Comparison of ENCODE assay signal across 12 cellular contexts in the genomic region with DNA sequence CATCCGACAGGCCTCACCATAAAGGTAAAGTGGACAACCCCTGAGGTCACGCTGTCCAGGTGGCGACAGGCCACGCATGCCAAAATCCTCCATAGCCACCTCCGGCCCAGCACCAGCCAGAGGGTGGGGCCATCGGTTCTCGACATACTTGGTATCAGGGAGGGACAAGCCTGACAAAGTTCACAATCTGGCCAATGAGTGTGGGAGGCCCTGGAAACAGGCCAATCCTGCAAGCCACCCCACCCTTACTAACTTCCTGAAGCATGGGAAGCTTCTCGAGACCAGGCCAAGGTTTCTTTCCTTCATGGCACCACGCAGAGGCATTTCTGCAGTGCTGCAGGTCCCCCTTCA.
A peak's percentile ranks its signal among the peaks of the same experiment; 100 is the strongest.
DNase-seq lines count a peak whose midpoint lies in the region; ATAC-seq and TF ChIP-seq lines count a peak whose summit lies in the region.
"Had no signal": no experiment of that assay in that cellular context is flagged by ENCODE, and none has a peak within 500 bp of the region (broad histone marks: within the 10 kb centered on the region; RNA-seq: fewer than 3 reads in every experiment).

No MANE protein-coding gene starts in this region.

- peaks cover 25% of the 10 kb centered on the region for H3K36me3 Mint-ChIP-seq in activated T-cell treated with anti-CD3 and anti-CD28 coated beads, Interleukin-2, amount 50 U/mL, for 24 hours (ENCODE audit: low read depth)

- H3K4me3 ChIP-seq in IMR-90 (ENCODE audit: insufficient read depth, low read depth, low read length) (no peak overlapping the region), lower lobe of right lung (no peak overlapping the region)

- H3K27me3 ChIP-seq in IMR-90 (ENCODE audit: control insufficient read depth, insufficient read depth, low read length) (no peaks in the 10 kb centered on the region), lower lobe of right lung (ENCODE audit: low read depth) (no peaks in the 10 kb centered on the region)

- no peak overlapping the region for H2BK20ac ChIP-seq in IMR-90 (ENCODE audit: low read depth, low read length)

- TF ChIP-seq POLR2A in IMR-90 (IDR thresholded peaks at IDR 0.05; ENCODE audit: low read depth, low read length): no peak

- WGBS in IMR-90 (ENCODE audit: extremely low coverage in 2 of 2, insufficient read length in 1 of 2), 2 experiments: 82% methylated on average over 3 of the region's 9 CpGs; no CpG with 5 or more reads in 1 of the 2 experiments

- intact Hi-C loops in IMR-90 (cut with micrococcal nuclease): loop anchor here (1.0 kb wide), 1 partner anchor 315 kb away; no protein-coding TSS in a partner anchor
- intact Hi-C loops in lower lobe of right lung (cut with DNase I): no loop called here

- no peak overlapping the region for H3K4me3 Mint-ChIP-seq in activated T-cell treated with anti-CD3 and anti-CD28 coated beads, Interleukin-2, amount 50 U/mL, for 24 hours
- H3K4me3 Mint-ChIP-seq: H9 had no signal

- H3K56ac ChIP-seq in IMR-90 (ENCODE audit: extremely low read depth, insufficient read depth, low read length): no peak overlapping the region

- TF ChIP-seq RAD21 in IMR-90 (IDR thresholded peaks at IDR 0.05; ENCODE audit: low read length): no peak

- peak; percentile 5; the same call in 1 of the 2 replicates for ATAC-seq in IMR-90 (ENCODE audit: low read depth)
- peak in 1 of 2 donors; percentile 65 for ATAC-seq in lower lobe of right lung
- no peak for ATAC-seq in HG03442 (IDR thresholded peaks at IDR 0.05; ENCODE audit: unreplicated experiment)

- no peak overlapping the region for H3K27ac Mint-ChIP-seq in activated T-cell treated with anti-CD3 and anti-CD28 coated beads, Interleukin-2, amount 50 U/mL, for 24 hours

- in situ Hi-C loops in IMR-90 (cut with MboI; ENCODE audit: low sequenced_read_pairs): no loop called here

- dilution Hi-C loops in IMR-90 (cut with HindIII; ENCODE audit: low sequenced_read_pairs, unreplicated experiment): no loop called here

- H3K36me3 ChIP-seq in IMR-90 (ENCODE audit: control insufficient read depth, insufficient read depth, low read length) (no peaks in the 10 kb centered on the region; the same call in 1 of the 2 replicates), lower lobe of right lung (peaks cover 9% of the 10 kb centered on the region)

- H2AK9ac ChIP-seq in IMR-90 (replicated peaks; ENCODE audit: low read depth, low read length, poor library complexity): peak overlapping the region; percentile 23

- H4K5ac ChIP-seq in IMR-90 (ENCODE audit: low read depth, low read length): 0 out of 2 replicates have a peak overlapping the region, but pooled peaks have one; percentile 5

- POLR2A ChIA-PET in IMR-90 (lab: Charles Lee; ENCODE audit: unreplicated experiment) (no interaction called here), HEK293T (lab: Yijun Ruan, JAX) (no interaction called here)

- H3K4me1 ChIP-seq in IMR-90 (ENCODE audit: control insufficient read depth, insufficient read depth, low read length) (peaks cover 9% of the 10 kb centered on the region), lower lobe of right lung (no peaks in the 10 kb centered on the region)

- peaks cover 13% of the 10 kb centered on the region for H3K4me1 Mint-ChIP-seq in activated T-cell treated with anti-CD3 and anti-CD28 coated beads, Interleukin-2, amount 50 U/mL, for 24 hours (ENCODE audit: low read depth)

- no peak overlapping the region for H4K8ac ChIP-seq in IMR-90 (ENCODE audit: low read depth in 2 of 2, low read length in 2 of 2)

- peak overlapping the region; percentile 31 for H2BK5ac ChIP-seq in IMR-90 (ENCODE audit: low read depth, low read length, poor library complexity, severe bottlenecking)

- H3K23ac ChIP-seq in IMR-90 (ENCODE audit: low read depth, low read length): no peak overlapping the region

- H3K18ac ChIP-seq in IMR-90 (ENCODE audit: low read depth, low read length): peak overlapping the region; percentile 7; the same call in 1 of the 2 replicates

- no peak overlapping the region; the same call in 1 of the 2 replicates for H4K91ac ChIP-seq in IMR-90 (ENCODE audit: insufficient read depth, low read depth, low read length)

- H2BK120ac ChIP-seq in IMR-90 (ENCODE audit: low read depth, low read length): no peak overlapping the region

- H3K27ac ChIP-seq in IMR-90 (ENCODE audit: insufficient read depth, low read length) (peak overlapping the region; percentile 47), lower lobe of right lung (no peak overlapping the region)

- H3K9me3 ChIP-seq in IMR-90 (ENCODE audit: control insufficient read depth, insufficient read depth, low read length): no peaks in the 10 kb centered on the region; the same call in 1 of the 2 replicates
- H3K9me3 ChIP-seq in lower lobe of right lung: no peaks in the 10 kb centered on the region

- 0 out of 2 replicates have a peak, but pooled peaks cover 2% of the 10 kb centered on the region for H3K9me1 ChIP-seq in IMR-90 (ENCODE audit: insufficient read depth, low read length)

- no peaks in the 10 kb centered on the region; the same call in 1 of the 2 replicates for H4K20me1 ChIP-seq in IMR-90 (ENCODE audit: insufficient read depth, low read length)

- peak; percentile 47 for DNase-seq in AG20443 (ENCODE audit: low spot score)
- DNase-seq in IMR-90: no peak
- peak; percentile 4 for DNase-seq in cerebellar cortex (ENCODE audit: low spot score)
- DNase-seq in lower lobe of right lung: peak; percentile 49
- no peak for DNase-seq in KG1 (lab: John Stamatoyannopoulos, UW)
- DNase-seq in HEK293T (ENCODE audit: extremely low spot score): no peak
- DNase-seq in activated T-cell treated with anti-CD3 and anti-CD28 coated beads, Interleukin-2, amount 50 U/mL, for 24 hours: no peak
- DNase-seq: effector CD4-positive, alpha-beta T cell; glutamatergic neuron; NCI-H2029 treated with DMSO at 0.1 percent for 48 hours had no signal

- peak overlapping the region; percentile 52; the same call in 1 of the 2 replicates for H3K14ac ChIP-seq in IMR-90 (replicated peaks; ENCODE audit: low read depth, low read length)

- no peak overlapping the region; the same call in 1 of the 2 replicates for H3K4me2 ChIP-seq in IMR-90 (ENCODE audit: low read depth, low read length)

- H3K79me1 ChIP-seq in IMR-90 (ENCODE audit: low read depth in 1 of 2, low read length in 2 of 2): no peaks in the 10 kb centered on the region

- peak overlapping the region; percentile 13; the same call in 1 of the 2 replicates for H2AK5ac ChIP-seq in IMR-90 (ENCODE audit: low read depth, low read length)

- peak overlapping the region; percentile 8; the same call in 1 of the 2 replicates for H3K4ac ChIP-seq in IMR-90 (ENCODE audit: low read depth, low read length)

- no peak overlapping the region for H2BK15ac ChIP-seq in IMR-90 (ENCODE audit: low read depth, low read length)

- no TSS peak for BruUV-seq in IMR-90 (replicated peaks; lab: Mats Ljungman, UMichigan)

- H3K9ac ChIP-seq in IMR-90 (ENCODE audit: low read depth, low read length): no peak overlapping the region

- TF ChIP-seq CTCF in IMR-90 (conservative IDR thresholded peaks at IDR 0.05; ENCODE audit: low read depth, low read length) (no peak), lower lobe of right lung (IDR thresholded peaks at IDR 0.05) (no peak)

- no peaks in the 10 kb centered on the region for H3K9me3 Mint-ChIP-seq in activated T-cell treated with anti-CD3 and anti-CD28 coated beads, Interleukin-2, amount 50 U/mL, for 24 hours

- H3K27me3 Mint-ChIP-seq in activated T-cell treated with anti-CD3 and anti-CD28 coated beads, Interleukin-2, amount 50 U/mL, for 24 hours: peaks cover under 1% of the 10 kb centered on the region

- H2AFZ ChIP-seq in IMR-90 (replicated peaks; ENCODE audit: low read length, poor library complexity): peak overlapping the region; percentile 34

- CTCF ChIA-PET in IMR-90 (lab: Yijun Ruan, JAX) (interaction anchor here (1.0 kb wide), 1 partner anchor 315 kb away, joined by 4 read pairs; no protein-coding TSS in a partner anchor), HEK293T (lab: Yijun Ruan, JAX) (interaction anchor here (0.5 to 0.8 kb wide), 2 partner anchors 16 to 162 kb away, joined by 3 read pairs; no protein-coding TSS in a partner anchor)

TF ChIP-seq in IMR-90, 13 proteins besides CTCF, POLR2A, EP300 and RAD21 (continues in another document):
- no peak for TF ChIP-seq CEBPB (IDR thresholded peaks at IDR 0.05; ENCODE audit: low read depth, low read length)
- no peak for TF ChIP-seq CHD1 (IDR thresholded peaks at IDR 0.05; ENCODE audit: low read depth, low read length)
- TF ChIP-seq NFE2L2 (IDR thresholded peaks at IDR 0.05; ENCODE audit: low read depth, low read length): no peak
- no peak for TF ChIP-seq RFX5 (IDR thresholded peaks at IDR 0.05; ENCODE audit: low read depth, low read length)
- TF ChIP-seq, protein P1, sequence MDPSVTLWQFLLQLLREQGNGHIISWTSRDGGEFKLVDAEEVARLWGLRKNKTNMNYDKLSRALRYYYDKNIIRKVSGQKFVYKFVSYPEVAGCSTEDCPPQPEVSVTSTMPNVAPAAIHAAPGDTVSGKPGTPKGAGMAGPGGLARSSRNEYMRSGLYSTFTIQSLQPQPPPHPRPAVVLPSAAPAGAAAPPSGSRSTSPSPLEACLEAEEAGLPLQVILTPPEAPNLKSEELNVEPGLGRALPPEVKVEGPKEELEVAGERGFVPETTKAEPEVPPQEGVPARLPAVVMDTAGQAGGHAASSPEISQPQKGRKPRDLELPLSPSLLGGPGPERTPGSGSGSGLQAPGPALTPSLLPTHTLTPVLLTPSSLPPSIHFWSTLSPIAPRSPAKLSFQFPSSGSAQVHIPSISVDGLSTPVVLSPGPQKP (IDR thresholded peaks at IDR 0.05; ENCODE audit: borderline replicate concordance, low read depth, low read length): no peak
- TF ChIP-seq MAZ (IDR thresholded peaks at IDR 0.05; ENCODE audit: borderline replicate concordance, low read depth, low read length): no peak

TF ChIP-seq in HEK293T, 16 proteins besides CTCF, POLR2A, EP300 and RAD21 (continues in another document):
- TF ChIP-seq, protein P2, sequence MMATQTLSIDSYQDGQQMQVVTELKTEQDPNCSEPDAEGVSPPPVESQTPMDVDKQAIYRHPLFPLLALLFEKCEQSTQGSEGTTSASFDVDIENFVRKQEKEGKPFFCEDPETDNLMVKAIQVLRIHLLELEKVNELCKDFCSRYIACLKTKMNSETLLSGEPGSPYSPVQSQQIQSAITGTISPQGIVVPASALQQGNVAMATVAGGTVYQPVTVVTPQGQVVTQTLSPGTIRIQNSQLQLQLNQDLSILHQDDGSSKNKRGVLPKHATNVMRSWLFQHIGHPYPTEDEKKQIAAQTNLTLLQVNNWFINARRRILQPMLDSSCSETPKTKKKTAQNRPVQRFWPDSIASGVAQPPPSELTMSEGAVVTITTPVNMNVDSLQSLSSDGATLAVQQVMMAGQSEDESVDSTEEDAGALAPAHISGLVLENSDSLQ (IDR thresholded peaks at IDR 0.05): no peak
- TF ChIP-seq FOXM1 (IDR thresholded peaks at IDR 0.05; ENCODE audit: borderline replicate concordance) (no peak), SUZ12 (IDR thresholded peaks at IDR 0.05) (no peak), NFRKB (IDR thresholded peaks at IDR 0.05) (no peak), FOXK2 (IDR thresholded peaks at IDR 0.05) (no peak), TARDBP (IDR thresholded peaks at IDR 0.05) (no peak), ARNT (IDR thresholded peaks at IDR 0.05) (no peak), FOXA1 (IDR thresholded peaks at IDR 0.05) (no peak), L3MBTL2 (conservative IDR thresholded peaks at IDR 0.05) (no peak), SP1 (IDR thresholded peaks at IDR 0.05) (no peak), ZNF384 (IDR thresholded peaks at IDR 0.05) (no peak)

Comparison
In these comparisons a context has a peak if more than half of its experiments do, and no peak if none do; other contexts are left out.
1. DNase-seq: peak in AG20443 (single experiment), cerebellar cortex (single experiment) and lower lobe of right lung (single experiment); none in IMR-90 (single experiment), KG1 (single experiment), HEK293T (single experiment) and activated T-cell treated with anti-CD3 and anti-CD28 coated beads, Interleukin-2, amount 50 U/mL, for 24 hours (single experiment).